ENCODE assay signal across 7 cellular contexts in the genomic region with DNA sequence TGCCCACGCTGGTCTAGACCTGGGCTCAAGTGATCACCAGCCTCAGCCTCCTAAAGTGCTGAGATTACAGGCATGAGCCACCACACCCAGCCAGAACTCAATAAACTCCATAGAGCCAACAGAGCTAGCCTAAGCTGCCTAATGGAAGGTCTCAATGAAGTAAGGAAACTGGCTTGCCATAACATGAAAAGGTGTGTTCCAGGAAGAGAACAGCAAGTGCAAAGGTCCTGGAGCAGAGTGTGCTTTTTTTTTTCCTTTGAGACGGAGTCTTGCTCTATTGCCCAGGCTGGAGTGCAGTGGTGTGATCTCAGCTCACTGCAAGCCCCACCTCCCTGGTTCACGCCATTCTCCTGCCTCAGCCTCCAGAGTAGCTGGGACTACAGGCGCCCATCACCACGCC. TPM values are rescaled to one million over a fixed set of nuclear protein-coding genes. Genes with fewer than 3 reads are reported as not detected.
"Had no signal": no experiment of that assay in that cellular context is flagged by ENCODE, and none has a peak within 500 bp of the region (broad histone marks: within the 10 kb centered on the region; RNA-seq: fewer than 3 reads in every experiment).

No MANE protein-coding gene starts in this region.

RNA-seq across cellular contexts. Expression of a gene that starts 15.0 kb away (rescaled TPM):
- total RNA-seq: LHCN-M2, MCF 10A, NCI-H460, Right ventricle myocardium superior, RPMI7951 had no signal

RNA-seq across cellular contexts. Expression of a gene that starts 37.9 kb away (rescaled TPM):
- total RNA-seq: LHCN-M2, MCF 10A, NCI-H460, OCI-LY7, Right ventricle myocardium superior, RPMI7951, SK-MEL-5 had no signal
